In genomic region chr5:68288756-68289134, GRCh38 we compare ENCODE assay signal across 8 cellular contexts.
DNase-seq lines count a peak whose midpoint lies in the region; ATAC-seq and TF ChIP-seq lines count a peak whose summit lies in the region.

No MANE protein-coding gene starts in this region.

- no peak for TF ChIP-seq CTCF in esophagus squamous epithelium (IDR thresholded peaks at IDR 0.05)
- no peak for TF ChIP-seq CTCF in neural progenitor cell (IDR thresholded peaks at IDR 0.05)

- peak overlapping the region; percentile 91 for H3K4me2 ChIP-seq in neural progenitor cell

- H4K20me1 ChIP-seq in neural progenitor cell (ENCODE audit: low read depth), result peaks cover 19% of the 10 kb centered on the region

- H3K9ac ChIP-seq in neural progenitor cell, result no peak overlapping the region

- H3K36me3 ChIP-seq in esophagus squamous epithelium, result peaks cover 0 to 41% (median 0%) of the 10 kb centered on the region in 3 donors
- H3K36me3 ChIP-seq in neural progenitor cell, result peaks cover 7% of the 10 kb centered on the region

- H3F3A ChIP-seq in neural progenitor cell (ENCODE audit: low read depth), result peaks cover 6% of the 10 kb centered on the region

- no peaks in the 10 kb centered on the region for H3K9me3 Mint-ChIP-seq in neural progenitor cell

- peak overlapping the region; percentile 98 for H3K27ac Mint-ChIP-seq in neural progenitor cell

- H3K9me3 ChIP-seq in esophagus squamous epithelium (no peaks in the 10 kb centered on the region), neural progenitor cell (ENCODE audit: low read depth) (no peaks in the 10 kb centered on the region)

- no peaks in the 10 kb centered on the region for H3K79me2 ChIP-seq in neural progenitor cell (ENCODE audit: low read depth)

- ATAC-seq in GM18517 (IDR thresholded peaks at IDR 0.05; ENCODE audit: unreplicated experiment), result peak; percentile 21
- ATAC-seq in HG02759 (IDR thresholded peaks at IDR 0.05; ENCODE audit: unreplicated experiment), result peak; percentile 16
- ATAC-seq in SK-N-SH treated with all-trans-retinoic acid at 6 μM for 48 hours, result peak; percentile 37

- H3K36me3 Mint-ChIP-seq in neural progenitor cell, result peaks cover 6% of the 10 kb centered on the region

- WGBS in esophagus squamous epithelium, 2 donors, result 5 to 13% methylated on average over 8 of the region's 9 CpGs

- H3K27me3 ChIP-seq in esophagus squamous epithelium, result no peaks in the 10 kb centered on the region
- no peaks in the 10 kb centered on the region for H3K27me3 ChIP-seq in neural progenitor cell

- H3K4me1 Mint-ChIP-seq in neural progenitor cell, result peaks cover 54% of the 10 kb centered on the region

- peak overlapping the region; percentile 92 for H3K4me3 Mint-ChIP-seq in neural progenitor cell

- H3K27ac ChIP-seq in esophagus squamous epithelium (peak overlapping the region; percentile 80 to 92 (median 88)), neural progenitor cell (no peak overlapping the region)

- peak overlapping the region; percentile 52 for H2AFZ ChIP-seq in neural progenitor cell (replicated peaks)

- no peaks in the 10 kb centered on the region for H3K27me3 Mint-ChIP-seq in neural progenitor cell (ENCODE audit: insufficient read depth, low read depth)

- TF ChIP-seq POLR2A in esophagus squamous epithelium (IDR thresholded peaks at IDR 0.05), result no peak

- DNase-seq in esophagus squamous epithelium (lab: John Stamatoyannopoulos, UW) (no peak), neural progenitor cell (ENCODE audit: low spot score) (no peak), SKM-1 (lab: John Stamatoyannopoulos, UW; ENCODE audit: unreplicated experiment) (no peak), inferior parietal cortex (ENCODE audit: extremely low spot score) (no peak), NCI-H446 treated with DMSO at 0.1 percent for 48 hours (lab: John Stamatoyannopoulos, UW) (no peak)

- H3K4me3 ChIP-seq in esophagus squamous epithelium (peak overlapping the region; percentile 39 to 74 (median 54)), neural progenitor cell (peak overlapping the region; percentile 64)

- intact Hi-C loops in esophagus squamous epithelium (cut with DNase I), result no loop called here

- H3K4me1 ChIP-seq in esophagus squamous epithelium, result peaks cover 28 to 94% (median 32%) of the 10 kb centered on the region in 3 donors
- peaks cover 24% of the 10 kb centered on the region for H3K4me1 ChIP-seq in neural progenitor cell

TF ChIP-seq in SK-N-SH treated with all-trans-retinoic acid at 6 μM for 48 hours, 23 proteins besides CTCF, POLR2A, EP300 and RAD21:
- TF ChIP-seq ZNF70 (CRISPR knock-in tag; IDR thresholded peaks at IDR 0.05) (no peak), ZNF565 (CRISPR knock-in tag; conservative IDR thresholded peaks at IDR 0.05; ENCODE audit: low read depth) (no peak), ZC3H10 (CRISPR knock-in tag; IDR thresholded peaks at IDR 0.05) (no peak), RARB (CRISPR knock-in tag; IDR thresholded peaks at IDR 0.05) (no peak), ISL1 (CRISPR knock-in tag; IDR thresholded peaks at IDR 0.05) (no peak), PATZ1 (CRISPR knock-in tag; IDR thresholded peaks at IDR 0.05; ENCODE audit: borderline replicate concordance) (no peak), ESRRG (CRISPR knock-in tag; IDR thresholded peaks at IDR 0.05) (no peak), SNAI2 (CRISPR knock-in tag; IDR thresholded peaks at IDR 0.05) (no peak), PPARA (CRISPR knock-in tag; IDR thresholded peaks at IDR 0.05; ENCODE audit: borderline replicate concordance) (no peak), GLIS3 (CRISPR knock-in tag; IDR thresholded peaks at IDR 0.05) (no peak), CSDC2 (CRISPR knock-in tag; IDR thresholded peaks at IDR 0.05) (no peak), ZNF8 (CRISPR knock-in tag; IDR thresholded peaks at IDR 0.05) (no peak), POU6F1 (CRISPR knock-in tag; IDR thresholded peaks at IDR 0.05; ENCODE audit: borderline replicate concordance, low read depth) (no peak), CSRNP3 (CRISPR knock-in tag; IDR thresholded peaks at IDR 0.05) (no peak), BACH2 (CRISPR knock-in tag; IDR thresholded peaks at IDR 0.05; ENCODE audit: borderline replicate concordance) (no peak), ZFP3 (CRISPR knock-in tag; IDR thresholded peaks at IDR 0.05) (no peak), ARNTL (CRISPR knock-in tag; IDR thresholded peaks at IDR 0.05; ENCODE audit: borderline replicate concordance, low read depth) (no peak), ZFP30 (CRISPR knock-in tag; IDR thresholded peaks at IDR 0.05) (no peak), TSHZ2 (CRISPR knock-in tag; IDR thresholded peaks at IDR 0.05) (no peak), TCF4 (CRISPR knock-in tag; IDR thresholded peaks at IDR 0.05; ENCODE audit: borderline replicate concordance) (no peak)
